In the genomic region with DNA sequence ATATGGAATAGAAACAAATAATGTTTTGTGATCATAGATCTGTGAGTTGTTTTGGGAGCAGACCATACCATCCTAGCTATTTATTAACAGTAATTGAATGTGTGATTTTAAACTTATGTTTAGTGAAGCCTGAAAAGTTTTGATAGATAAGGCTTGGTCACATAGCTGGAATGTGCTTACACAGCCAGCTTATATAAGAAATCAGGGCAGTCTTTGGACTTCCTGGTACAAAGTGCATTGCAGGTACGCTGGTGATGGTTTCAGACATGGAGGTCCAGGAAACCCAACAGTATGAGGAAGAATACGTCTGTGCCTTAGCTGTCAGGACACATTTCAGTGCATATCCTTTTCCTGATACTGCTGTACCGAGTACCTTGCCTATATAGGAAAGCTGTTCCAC, we compare ENCODE assay signal across 17 cellular contexts.
"Had no signal": no experiment of that assay in that cellular context is flagged by ENCODE, and none has a peak within 500 bp of the region (broad histone marks: within the 10 kb centered on the region; RNA-seq: fewer than 3 reads in every experiment).

No MANE protein-coding gene starts in this region.

- DNase-seq: activated naive CD4-positive, alpha-beta T cell treated with anti-CD3 and anti-CD28 coated beads, Interleukin-2, amount 10 ng/mL, durations not matched to agents 7 days and 5 days; adrenal gland; cortex of kidney; effector memory CD4-positive, alpha-beta T cell; gastrocnemius medialis; kidney; mucosa of descending colon; ovary; spleen; stimulated activated CD4-positive, alpha-beta T cell treated with anti-CD3 and anti-CD28 coated beads, Interleukin-1b, Interleukin-23, amount 100 ng/mL, for 48 hours; SW 1271; upper lobe of left lung had no signal

- H3K27ac Mint-ChIP-seq: activated naive CD4-positive, alpha-beta T cell treated with anti-CD3 and anti-CD28 coated beads, Interleukin-2, amount 10 ng/mL, durations not matched to agents 7 days and 5 days; activated T-helper 2 cell treated with anti-CD3 and anti-CD28 coated beads, Interferon-gamma antibody, Interleukin-2, Interleukin-4, amounts not matched to agents 10 μg/mL and 5 μg/mL and 100 μg/mL, durations not matched to agents 14 hours and 24 hours and 36 hours; natural killer cell treated with Interleukin-12 subunit alpha and Interleukin-12 subunit beta and Interleukin-15 and Interleukin-18, amount 100 ng/mL, for 72 hours; stimulated activated memory B cell treated with anti-CD40 and anti-IgM and Interleukin-4, amounts not matched to agents 10 μg/mL and 1 μg/mL and 100 μg/mL, for 72 hours; T-helper 2 cell treated with Interferon-gamma antibody and Interleukin-4, amounts not matched to agents 5 μg/mL and 100 μg/mL, for 36 hours had no signal

- ATAC-seq: gastrocnemius medialis; mucosa of descending colon; natural killer cell treated with Interleukin-12 subunit alpha and Interleukin-12 subunit beta and Interleukin-15 and Interleukin-18, amount 100 ng/mL, for 72 hours; stimulated activated memory B cell treated with anti-CD40 and anti-IgM and Interleukin-4, amounts not matched to agents 10 μg/mL and 1 μg/mL and 100 μg/mL, for 72 hours had no signal

- FAIRE-seq: kidney had no signal

- H3K4me3 Mint-ChIP-seq: activated naive CD4-positive, alpha-beta T cell treated with anti-CD3 and anti-CD28 coated beads, Interleukin-2, amount 10 ng/mL, durations not matched to agents 7 days and 5 days; central memory CD8-positive, alpha-beta T cell; natural killer cell treated with Interleukin-12 subunit alpha and Interleukin-12 subunit beta and Interleukin-15 and Interleukin-18, amount 100 ng/mL, for 72 hours; stimulated activated memory B cell treated with anti-CD40 and anti-IgM and Interleukin-4, amounts not matched to agents 10 μg/mL and 1 μg/mL and 100 μg/mL, for 72 hours; T-helper 2 cell treated with Interferon-gamma antibody and Interleukin-4, amounts not matched to agents 5 μg/mL and 100 μg/mL, for 36 hours had no signal

- H3K36me3 Mint-ChIP-seq: activated naive CD4-positive, alpha-beta T cell treated with anti-CD3 and anti-CD28 coated beads, Interleukin-2, amount 10 ng/mL, durations not matched to agents 7 days and 5 days; stimulated activated memory B cell treated with anti-CD40 and anti-IgM and Interleukin-4, amounts not matched to agents 10 μg/mL and 1 μg/mL and 100 μg/mL, for 72 hours had no signal

- H3K27me3 Mint-ChIP-seq: activated naive CD4-positive, alpha-beta T cell treated with anti-CD3 and anti-CD28 coated beads, Interleukin-2, amount 10 ng/mL, durations not matched to agents 7 days and 5 days; central memory CD8-positive, alpha-beta T cell; natural killer cell treated with Interleukin-12 subunit alpha and Interleukin-12 subunit beta and Interleukin-15 and Interleukin-18, amount 100 ng/mL, for 72 hours; stimulated activated memory B cell treated with anti-CD40 and anti-IgM and Interleukin-4, amounts not matched to agents 10 μg/mL and 1 μg/mL and 100 μg/mL, for 72 hours had no signal

- H3K4me1 Mint-ChIP-seq: activated naive CD4-positive, alpha-beta T cell treated with anti-CD3 and anti-CD28 coated beads, Interleukin-2, amount 10 ng/mL, durations not matched to agents 7 days and 5 days; central memory CD8-positive, alpha-beta T cell; stimulated activated memory B cell treated with anti-CD40 and anti-IgM and Interleukin-4, amounts not matched to agents 10 μg/mL and 1 μg/mL and 100 μg/mL, for 72 hours had no signal
